Comparison of ENCODE assay signal across 8 cellular contexts in genomic region chr7:636396-636795, GRCh38.
DNase-seq lines count a peak whose midpoint lies in the region; ATAC-seq and TF ChIP-seq lines count a peak whose summit lies in the region.

No MANE protein-coding gene starts in this region.

- peak; percentile 79 for ATAC-seq in CD8-positive, alpha-beta T cell
- ATAC-seq in PC-3 (peak; percentile 86), HG03025 (IDR thresholded peaks at IDR 0.05; ENCODE audit: low FRiP score, unreplicated experiment) (no peak), HG03432 (IDR thresholded peaks at IDR 0.05; ENCODE audit: unreplicated experiment) (no peak)

- POLR2A ChIA-PET in CD8-positive, alpha-beta T cell (lab: Charles Lee), result interaction anchor here (0.8 kb wide), 1 partner anchor 18 kb away, joined by 3 read pairs; no protein-coding TSS in a partner anchor
- POLR2A ChIA-PET in PC-3 (lab: Charles Lee; ENCODE audit: unreplicated experiment), result no interaction called here

- peak in 6 of 7 experiments; percentile 33 to 69 (median 54) for DNase-seq in CD8-positive, alpha-beta T cell
- DNase-seq in PC-3 (peak; percentile 71), ascending aorta (ENCODE audit: low spot score in 2 of 2) (peak in 1 of 2 donors; percentile 77), medulla oblongata (ENCODE audit: extremely low spot score) (peak; percentile 54), HCEC 1CT (no peak), D341Med (ENCODE audit: low spot score) (no peak)

- peak overlapping the region; percentile 25; the same call in 1 of the 2 replicates for H3K9ac ChIP-seq in PC-3 (ENCODE audit: low read length)

- H3K4me3 ChIP-seq in CD8-positive, alpha-beta T cell (ENCODE audit: low read depth, low read length), result no peak overlapping the region
- H3K4me3 ChIP-seq in PC-3 (ENCODE audit: low read length), result peak overlapping the region; percentile 70
- H3K4me3 ChIP-seq in ascending aorta, result no peak overlapping the region

- BruUV-seq in PC-3 (replicated peaks; lab: Mats Ljungman, UMichigan), result TSS peak; percentile 74

- no peak overlapping the region for H3K27ac Mint-ChIP-seq in CD8-positive, alpha-beta T cell

- peaks cover 2% of the 10 kb centered on the region for H3K36me3 Mint-ChIP-seq in CD8-positive, alpha-beta T cell

- peaks cover 16% of the 10 kb centered on the region for H3K4me1 Mint-ChIP-seq in CD8-positive, alpha-beta T cell (ENCODE audit: low read depth)

- peak; percentile 35 for TF ChIP-seq CTCF in CD8-positive, alpha-beta T cell (IDR thresholded peaks at IDR 0.05)
- peak; percentile 75 for TF ChIP-seq CTCF in PC-3 (conservative IDR thresholded peaks at IDR 0.05; ENCODE audit: low read depth, low read length)
- TF ChIP-seq CTCF in ascending aorta (IDR thresholded peaks at IDR 0.05), result peak; percentile 58 to 73 (median 67)

- peaks cover 4% of the 10 kb centered on the region for H3F3A ChIP-seq in PC-3 (ENCODE audit: low read length, unreplicated experiment)

- peaks cover 8% of the 10 kb centered on the region for H3K4me1 ChIP-seq in CD8-positive, alpha-beta T cell (ENCODE audit: insufficient read depth, low read length)
- peaks cover 15% of the 10 kb centered on the region for H3K4me1 ChIP-seq in PC-3 (ENCODE audit: insufficient read depth, low read length)
- no peaks in the 10 kb centered on the region for H3K4me1 ChIP-seq in ascending aorta

- CTCF ChIA-PET in CD8-positive, alpha-beta T cell (lab: Charles Lee), result interaction anchor here (0.6 to 1.3 kb wide), 8 partner anchors 10 to 315 kb away, joined by 3 to 6 read pairs (median 4); no protein-coding TSS in a partner anchor
- CTCF ChIA-PET in PC-3 (lab: Charles Lee), result interaction anchor here (0.6 to 1.9 kb wide), 4 partner anchors 106 to 303 kb away, joined by 3 to 8 read pairs (median 4); no protein-coding TSS in a partner anchor

- peak overlapping the region; percentile 69; the same call in 1 of the 2 replicates for H2AFZ ChIP-seq in PC-3 (ENCODE audit: low read length)

- H3K9me3 Mint-ChIP-seq in CD8-positive, alpha-beta T cell, result no peaks in the 10 kb centered on the region

- no peaks in the 10 kb centered on the region for H3K9me2 ChIP-seq in PC-3 (replicated peaks; ENCODE audit: low read length)

- intact Hi-C loops in CD8-positive, alpha-beta T cell (cut with DNase I, micrococcal nuclease), result loop anchor here in 1 of 2 experiments (1.0 to 5.0 kb wide), 3 partner anchors 54 to 314 kb away; no protein-coding TSS in a partner anchor
- intact Hi-C loops in PC-3 (cut with micrococcal nuclease) (loop anchor here (1.0 kb wide), 1 partner anchor 304 kb away; no protein-coding TSS in a partner anchor), ascending aorta (cut with DNase I) (loop anchor here (1.0 kb wide), 1 partner anchor 315 kb away; no protein-coding TSS in a partner anchor)

- no peaks in the 10 kb centered on the region for H3K36me3 ChIP-seq in CD8-positive, alpha-beta T cell (ENCODE audit: insufficient read depth, low read length)
- H3K36me3 ChIP-seq in PC-3 (ENCODE audit: low read depth, low read length) (no peaks in the 10 kb centered on the region), ascending aorta (no peaks in the 10 kb centered on the region)

- H3K9me3 ChIP-seq in CD8-positive, alpha-beta T cell (ENCODE audit: low read length), result no peaks in the 10 kb centered on the region
- H3K9me3 ChIP-seq in PC-3 (ENCODE audit: low read length) (no peaks in the 10 kb centered on the region), ascending aorta (no peaks in the 10 kb centered on the region)

- H3K27me3 ChIP-seq in CD8-positive, alpha-beta T cell (ENCODE audit: insufficient read depth, low read length), result no peaks in the 10 kb centered on the region
- H3K27me3 ChIP-seq in PC-3 (ENCODE audit: low read length) (no peaks in the 10 kb centered on the region), ascending aorta (no peaks in the 10 kb centered on the region)

- no peaks in the 10 kb centered on the region for H3K27me3 Mint-ChIP-seq in CD8-positive, alpha-beta T cell (ENCODE audit: low read depth)

- H4K20me1 ChIP-seq in PC-3 (ENCODE audit: low read length), result no peaks in the 10 kb centered on the region

- H3K4me2 ChIP-seq in PC-3 (ENCODE audit: low read length), result peak overlapping the region; percentile 85

- H3K4me3 Mint-ChIP-seq in CD8-positive, alpha-beta T cell, result no peak overlapping the region

- no peak overlapping the region for H3K27ac ChIP-seq in CD8-positive, alpha-beta T cell (ENCODE audit: low read depth, low read length)
- H3K27ac ChIP-seq in PC-3 (ENCODE audit: low read length) (peak overlapping the region; percentile 61), ascending aorta (no peak overlapping the region)

- H3K79me2 ChIP-seq in PC-3 (ENCODE audit: low read length), result peaks cover 11% of the 10 kb centered on the region; the same call in 1 of the 2 replicates

Comparison
In these comparisons a context has a peak if more than half of its experiments do, and no peak if none do; other contexts are left out.
1. ATAC-seq: peak in CD8-positive, alpha-beta T cell (single experiment) and PC-3 (single experiment); none in HG03025 (single experiment) and HG03432 (single experiment).
2. DNase-seq: peak in CD8-positive, alpha-beta T cell (6 of 7), PC-3 (single experiment) and medulla oblongata (single experiment); none in HCEC 1CT (single experiment) and D341Med (single experiment).
3. Peak in every context shown above with its lines, with median percentiles within 50 percentile points of each other: CTCF ChIP-seq.